27 cellular contexts compared by ENCODE assay signal in the genomic region with DNA sequence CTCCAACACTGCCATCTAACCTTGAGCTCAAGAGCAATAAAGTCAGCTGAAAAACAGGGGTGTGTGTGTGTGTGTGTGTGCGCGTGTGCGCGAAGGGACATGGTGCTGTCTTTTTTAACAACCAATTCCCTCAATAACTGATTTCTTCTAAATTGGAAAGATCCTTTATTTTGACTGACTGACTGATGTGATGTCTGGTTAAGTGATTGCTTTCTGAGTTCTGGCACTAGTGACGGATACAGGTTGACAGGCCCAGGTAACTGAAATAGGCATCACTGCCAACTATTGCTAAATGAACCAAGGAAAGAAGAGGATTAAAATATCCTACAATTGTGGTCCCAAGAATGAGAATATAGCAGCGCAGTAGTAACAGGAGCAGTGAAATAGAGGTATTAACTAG.
"Had no signal": no experiment of that assay in that cellular context is flagged by ENCODE, and none has a peak within 500 bp of the region (broad histone marks: within the 10 kb centered on the region; RNA-seq: fewer than 3 reads in every experiment).

No MANE protein-coding gene starts in this region.

- H3K27me3 ChIP-seq: ascending aorta, brain microvascular endothelial cell, dorsolateral prefrontal cortex, esophagus muscularis mucosa, gastrocnemius medialis, heart left ventricle had no signal

- FAIRE-seq: bronchial epithelial cell had no signal

- H3K4me1 ChIP-seq: ascending aorta, esophagus muscularis mucosa, gastrocnemius medialis, heart left ventricle had no signal

- H3K27ac ChIP-seq: ascending aorta, brain microvascular endothelial cell, coronary artery, dorsolateral prefrontal cortex, esophagus muscularis mucosa, gastrocnemius medialis, heart left ventricle had no signal

- H3K4me3 ChIP-seq: ascending aorta, coronary artery, dorsolateral prefrontal cortex, esophagus muscularis mucosa, gastrocnemius medialis, heart left ventricle had no signal

- DNase-seq: activated CD4-positive, alpha-beta memory T cell treated with anti-CD3 and anti-CD28 coated beads, Interleukin-2, amount 10 ng/mL, durations not matched to agents 7 days and 5 days; activated CD4-positive, alpha-beta T cell treated with anti-CD3 and anti-CD28 coated beads for 36 hours; activated CD4-positive, alpha-beta T cell treated with anti-CD3 and anti-CD28 coated beads, Interleukin-2, amount 10 ng/mL, durations not matched to agents 24 days and 14 days; activated CD4-positive, CD25-positive, alpha-beta regulatory T cell; activated CD4-positive, CD25-positive, alpha-beta regulatory T cell treated with anti-CD3 and anti-CD28 coated beads, Interleukin-2, amount 50 U/mL, for 72 hours; activated CD8-positive, alpha-beta memory T cell treated with anti-CD3 and anti-CD28 coated beads, Interleukin-2, amount 50 U/mL, for 48 hours; activated gamma-delta T cell; activated naive CD4-positive, alpha-beta T cell; activated naive CD4-positive, alpha-beta T cell treated with anti-CD3 and anti-CD28 coated beads, Interleukin-2, amount 10 ng/mL, durations not matched to agents 7 days and 5 days; activated naive CD8-positive, alpha-beta T cell treated with anti-CD3 and anti-CD28 coated beads, Interleukin-2, amount 10 ng/mL, durations not matched to agents 7 days and 5 days; activated T-cell treated with anti-CD3 and anti-CD28 coated beads for 4 hours; activated T-cell treated with anti-CD3 and anti-CD28 coated beads, Interleukin-2, amount 50 U/mL, for 24 hours; activated T-cell treated with anti-CD3 and anti-CD28 coated beads, Interleukin-2, amount 50 U/mL, for 72 hours; brain microvascular endothelial cell; dorsolateral prefrontal cortex; effector memory CD4-positive, alpha-beta T cell; endodermal cell; erythroblast; gastrocnemius medialis; glutamatergic neuron; heart left ventricle; T-helper 2 cell had no signal

- H3K9me3 ChIP-seq: ascending aorta, esophagus muscularis mucosa, gastrocnemius medialis had no signal

- H3K36me3 ChIP-seq: ascending aorta, brain microvascular endothelial cell, esophagus muscularis mucosa, gastrocnemius medialis, heart left ventricle had no signal

- ATAC-seq: activated CD4-positive, alpha-beta T cell treated with anti-CD3 and anti-CD28 coated beads for 36 hours; activated naive CD4-positive, alpha-beta T cell treated with anti-CD3 and anti-CD28 coated beads, Interleukin-2, amount 50 U/mL, for 72 hours; activated T-cell treated with anti-CD3 and anti-CD28 coated beads, Interleukin-2, amount 50 U/mL, for 72 hours; gastrocnemius medialis; heart left ventricle had no signal
